In genomic region chr7:119935418-119936025, GRCh38 we compare ENCODE assay signal across 8 cellular contexts.
DNase-seq lines count a peak whose midpoint lies in the region; ATAC-seq, FAIRE-seq and TF ChIP-seq lines count a peak whose summit lies in the region.

No MANE protein-coding gene starts in this region.

- no peaks in the 10 kb centered on the region for H3K4me1 Mint-ChIP-seq in neural progenitor cell

- no peaks in the 10 kb centered on the region for H3K9me3 Mint-ChIP-seq in neural progenitor cell

- no peaks in the 10 kb centered on the region for H3K79me2 ChIP-seq in neural progenitor cell (ENCODE audit: low read depth)

- no peaks in the 10 kb centered on the region for H3K27me3 ChIP-seq in neural progenitor cell

- H2AFZ ChIP-seq in neural progenitor cell (replicated peaks), result no peak overlapping the region

- H3K27ac ChIP-seq in neural progenitor cell, result no peak overlapping the region

- peak; percentile 58 for FAIRE-seq in colon (lab: Jason Lieb, UNC)

- no peak overlapping the region for H3K4me3 ChIP-seq in neural progenitor cell

- peak; percentile 68 for TF ChIP-seq CTCF in neural progenitor cell (IDR thresholded peaks at IDR 0.05)

- no peaks in the 10 kb centered on the region for H3F3A ChIP-seq in neural progenitor cell (ENCODE audit: low read depth)

- no peak overlapping the region for H3K9ac ChIP-seq in neural progenitor cell

- no peak overlapping the region for H3K4me3 Mint-ChIP-seq in neural progenitor cell

- DNase-seq in NCI-H748 (lab: John Stamatoyannopoulos, UW; ENCODE audit: unreplicated experiment) (peak; percentile 60), neural progenitor cell (ENCODE audit: low spot score) (peak; percentile 60), HK-2 (ENCODE audit: unreplicated experiment) (no peak), NCI-H226 (no peak)
- no peak for DNase-seq in activated CD4-positive, alpha-beta T cell treated with anti-CD3 and anti-CD28 coated beads, Interleukin-2, amount 50 U/mL, for 1 hour

- no peaks in the 10 kb centered on the region for H3K36me3 Mint-ChIP-seq in neural progenitor cell

- no peaks in the 10 kb centered on the region for H3K9me3 ChIP-seq in neural progenitor cell (ENCODE audit: low read depth)

- H3K36me3 ChIP-seq in neural progenitor cell, result no peaks in the 10 kb centered on the region

- H3K27me3 Mint-ChIP-seq in neural progenitor cell (ENCODE audit: insufficient read depth, low read depth), result no peaks in the 10 kb centered on the region

- H3K4me1 ChIP-seq in neural progenitor cell, result no peaks in the 10 kb centered on the region

- no peak overlapping the region for H3K4me2 ChIP-seq in neural progenitor cell

- no peaks in the 10 kb centered on the region for H4K20me1 ChIP-seq in neural progenitor cell (ENCODE audit: low read depth)

- H3K27ac Mint-ChIP-seq in neural progenitor cell, result no peak overlapping the region

- ATAC-seq in GM18861 (IDR thresholded peaks at IDR 0.05; ENCODE audit: unreplicated experiment), result peak; percentile 80
- peak; percentile 72 for ATAC-seq in HG03342 (IDR thresholded peaks at IDR 0.05; ENCODE audit: unreplicated experiment)

Comparison
In these comparisons a context has a peak if more than half of its experiments do, and no peak if none do; other contexts are left out.
1. DNase-seq: peak in NCI-H748 (single experiment) and neural progenitor cell (single experiment); none in HK-2 (single experiment), NCI-H226 (single experiment) and activated CD4-positive, alpha-beta T cell treated with anti-CD3 and anti-CD28 coated beads, Interleukin-2, amount 50 U/mL, for 1 hour (single experiment).